Comparison of ENCODE assay signal across 24 cellular contexts in genomic region chr5:38670066-38670465, GRCh38.
"Had no signal": no experiment of that assay in that cellular context is flagged by ENCODE, and none has a peak within 500 bp of the region (broad histone marks: within the 10 kb centered on the region; RNA-seq: fewer than 3 reads in every experiment).

No MANE protein-coding gene starts in this region.

- H3K4me1 Mint-ChIP-seq: memory B cell; naive B cell; natural killer cell; nephron progenitor cell; neural progenitor cell; stimulated activated memory B cell treated with anti-CD40 and anti-IgM and Interleukin-4, amounts not matched to agents 10 μg/mL and 1 μg/mL and 100 μg/mL, for 72 hours had no signal

- H3K79me2 ChIP-seq: parathyroid adenoma had no signal

- H3K4me3 Mint-ChIP-seq: memory B cell; naive B cell; natural killer cell; nephron progenitor cell; neural progenitor cell; stimulated activated memory B cell treated with anti-CD40 and anti-IgM and Interleukin-4, amounts not matched to agents 10 μg/mL and 1 μg/mL and 100 μg/mL, for 72 hours; type B pancreatic cell had no signal

- H3K27me3 Mint-ChIP-seq: type B pancreatic cell had no signal

- H3K9me3 ChIP-seq: left ventricle myocardium inferior, neutrophil, right atrium auricular region, right lobe of liver, stomach, testis, thyroid gland, uterus had no signal

- H3K36me3 ChIP-seq: left ventricle myocardium inferior, neural progenitor cell, neutrophil, right atrium auricular region, right lobe of liver, stomach, thyroid gland, uterus had no signal

- H3K9me3 Mint-ChIP-seq: nephron progenitor cell, type B pancreatic cell had no signal

- DNase-seq: left ventricle myocardium inferior; midbrain; naive B cell; natural killer cell; nephron progenitor cell; right lobe of liver; stimulated activated CD4-positive, alpha-beta T cell treated with anti-CD3 and anti-CD28 coated beads, Interleukin-1b, Interleukin-23, amount 100 ng/mL, for 48 hours; stimulated activated CD4-positive, alpha-beta T cell treated with anti-CD3 and anti-CD28 coated beads, Interleukin-2, amount 100 ng/mL, for 48 hours; stimulated activated CD4-positive, alpha-beta T cell treated with anti-CD3 and anti-CD28 coated beads, Interleukin-4, amount 100 ng/mL, for 4 hours; stimulated activated CD8-positive, alpha-beta memory T cell treated with anti-CD3 and anti-CD28 coated beads, Interleukin-4, amount 100 ng/mL, for 48 hours; stimulated activated naive CD8-positive, alpha-beta T cell treated with anti-CD3 and anti-CD28 coated beads, Interleukin-15, Interleukin-2, amounts not matched to agents 100 U/mL and 50 U/mL, for 24 hours; stomach; testis; uterus had no signal

- H2AFZ ChIP-seq: neural progenitor cell, parathyroid adenoma had no signal

- H3K4me3 ChIP-seq: left ventricle myocardium inferior, lung, neural progenitor cell, right atrium auricular region, right lobe of liver, smooth muscle cell, stomach, testis, thyroid gland, uterus had no signal

- H3K9ac ChIP-seq: neural progenitor cell, parathyroid adenoma had no signal

- H3K27ac Mint-ChIP-seq: memory B cell; naive B cell; natural killer cell; nephron progenitor cell; neural progenitor cell; stimulated activated memory B cell treated with anti-CD40 and anti-IgM and Interleukin-4, amounts not matched to agents 10 μg/mL and 1 μg/mL and 100 μg/mL, for 72 hours; type B pancreatic cell had no signal

- H3K27ac ChIP-seq: left ventricle myocardium inferior, neural progenitor cell, neutrophil, parathyroid adenoma, right atrium auricular region, right lobe of liver, stomach, testis, thyroid gland, uterus had no signal

- H3K27me3 ChIP-seq: neural progenitor cell, neutrophil, right atrium auricular region, right lobe of liver, stomach, testis, thyroid gland, uterus had no signal

- H3K4me1 ChIP-seq: neural progenitor cell, parathyroid adenoma, right lobe of liver, uterus had no signal

- H3K36me3 Mint-ChIP-seq: memory B cell; naive B cell; natural killer cell; neural progenitor cell; stimulated activated memory B cell treated with anti-CD40 and anti-IgM and Interleukin-4, amounts not matched to agents 10 μg/mL and 1 μg/mL and 100 μg/mL, for 72 hours; type B pancreatic cell had no signal

- H3K4me2 ChIP-seq: neural progenitor cell, smooth muscle cell had no signal
